8 cellular contexts compared by ENCODE assay signal in genomic region chr17:7479389-7480192, GRCh38. TPM values are rescaled to one million over a fixed set of nuclear protein-coding genes. Genes with fewer than 3 reads are reported as not detected.
DNase-seq lines count a peak whose midpoint lies in the region; ATAC-seq, FAIRE-seq and TF ChIP-seq lines count a peak whose summit lies in the region.

Gene ZBTB4, minus strand, starts transcription at chr17:7479631. Its CDS starts 12,830 bp downstream, at chr17:7466801.

- H3K27ac Mint-ChIP-seq in activated T-cell treated with anti-CD3 and anti-CD28 coated beads, Interleukin-2, amount 50 U/mL, for 72 hours = peak within 1 kb of the TSS; percentile 91
- H3K27ac Mint-ChIP-seq in stimulated activated naive CD8-positive, alpha-beta T cell treated with anti-CD3 and anti-CD28 coated beads, Interleukin-15, Interleukin-2, amounts not matched to agents 100 ng/mL and 50 ng/mL, for 24 hours = peak within 1 kb of the TSS; percentile 93

- DNase-seq in GM12891 (ENCODE audit: insufficient read length, low spot score) (peak; percentile 68), NCI-H69 (lab: John Stamatoyannopoulos, UW) (peak; percentile 44), esophagus squamous epithelium (lab: John Stamatoyannopoulos, UW) (no peak), GF-D8 (lab: John Stamatoyannopoulos, UW) (no peak)
- DNase-seq in activated T-cell treated with anti-CD3 and anti-CD28 coated beads, Interleukin-2, amount 50 U/mL, for 72 hours = peak; percentile 64 to 76

- WGBS in esophagus squamous epithelium, 2 donors = 0 to 7% methylated on average over 3 of the region's 76 CpGs

- H3K4me1 ChIP-seq in esophagus squamous epithelium = peaks cover 45 to 81% (median 47%) of the 10 kb centered on the region in 3 donors
- H3K4me1 ChIP-seq in muscle layer of colon (ENCODE audit: insufficient read depth, low read length) = peaks cover 45% of the 10 kb centered on the region

- peaks cover 2 to 3% of the 10 kb centered on the region in 2 donors for H3K36me3 Mint-ChIP-seq in activated T-cell treated with anti-CD3 and anti-CD28 coated beads, Interleukin-2, amount 50 U/mL, for 72 hours (ENCODE audit: insufficient read depth in 2 of 2)
- peaks cover under 1% of the 10 kb centered on the region for H3K36me3 Mint-ChIP-seq in stimulated activated naive CD8-positive, alpha-beta T cell treated with anti-CD3 and anti-CD28 coated beads, Interleukin-15, Interleukin-2, amounts not matched to agents 100 ng/mL and 50 ng/mL, for 24 hours (ENCODE audit: low read depth)

- no peaks in the 10 kb centered on the region for H3K9me3 Mint-ChIP-seq in activated T-cell treated with anti-CD3 and anti-CD28 coated beads, Interleukin-2, amount 50 U/mL, for 72 hours
- H3K9me3 Mint-ChIP-seq in stimulated activated naive CD8-positive, alpha-beta T cell treated with anti-CD3 and anti-CD28 coated beads, Interleukin-15, Interleukin-2, amounts not matched to agents 100 ng/mL and 50 ng/mL, for 24 hours = no peaks in the 10 kb centered on the region

- peak; percentile 77 for FAIRE-seq in GM12891 (lab: Jason Lieb, UNC)

- H3K9ac ChIP-seq in muscle layer of colon (ENCODE audit: low read length) = peak within 1 kb of the TSS; percentile 95

- H3K9me3 ChIP-seq in esophagus squamous epithelium (no peaks in the 10 kb centered on the region), muscle layer of colon (ENCODE audit: low read length) (no peaks in the 10 kb centered on the region)

- ATAC-seq in activated T-cell treated with anti-CD3 and anti-CD28 coated beads, Interleukin-2, amount 50 U/mL, for 72 hours (replicated peaks in 1 of 2) = peak; percentile 13 to 19
- no peak for ATAC-seq in GM19324 (IDR thresholded peaks at IDR 0.05; ENCODE audit: low FRiP score, unreplicated experiment)

- H3K36me3 ChIP-seq in esophagus squamous epithelium (no peaks in the 10 kb centered on the region), muscle layer of colon (ENCODE audit: insufficient read depth, low read length) (no peaks in the 10 kb centered on the region)

- H3K27me3 ChIP-seq in esophagus squamous epithelium = no peaks in the 10 kb centered on the region
- H3K27me3 ChIP-seq in muscle layer of colon (ENCODE audit: control insufficient read depth in 1 of 2, insufficient read depth in 2 of 2, low read length in 2 of 2) = no peaks in the 10 kb centered on the region

- H3K27me3 Mint-ChIP-seq in activated T-cell treated with anti-CD3 and anti-CD28 coated beads, Interleukin-2, amount 50 U/mL, for 72 hours (ENCODE audit: low read depth) = no peaks in the 10 kb centered on the region
- H3K27me3 Mint-ChIP-seq in stimulated activated naive CD8-positive, alpha-beta T cell treated with anti-CD3 and anti-CD28 coated beads, Interleukin-15, Interleukin-2, amounts not matched to agents 100 ng/mL and 50 ng/mL, for 24 hours = no peaks in the 10 kb centered on the region

- peak within 1 kb of the TSS; percentile 89 to 92 for H3K4me3 Mint-ChIP-seq in activated T-cell treated with anti-CD3 and anti-CD28 coated beads, Interleukin-2, amount 50 U/mL, for 72 hours
- peak within 1 kb of the TSS; percentile 91 for H3K4me3 Mint-ChIP-seq in stimulated activated naive CD8-positive, alpha-beta T cell treated with anti-CD3 and anti-CD28 coated beads, Interleukin-15, Interleukin-2, amounts not matched to agents 100 ng/mL and 50 ng/mL, for 24 hours

- H3K4me3 ChIP-seq in esophagus squamous epithelium (peak within 1 kb of the TSS; percentile 79 to 100 (median 94)), muscle layer of colon (ENCODE audit: low read depth in 1 of 2, low read length in 2 of 2) (peak within 1 kb of the TSS; percentile 98 to 100)

- peaks cover 71% of the 10 kb centered on the region for H3K4me1 Mint-ChIP-seq in activated T-cell treated with anti-CD3 and anti-CD28 coated beads, Interleukin-2, amount 50 U/mL, for 72 hours (ENCODE audit: low read depth)
- peaks cover 75% of the 10 kb centered on the region for H3K4me1 Mint-ChIP-seq in stimulated activated naive CD8-positive, alpha-beta T cell treated with anti-CD3 and anti-CD28 coated beads, Interleukin-15, Interleukin-2, amounts not matched to agents 100 ng/mL and 50 ng/mL, for 24 hours (ENCODE audit: low read depth)

- no peak for TF ChIP-seq POLR2A in GM12891 (IDR thresholded peaks at IDR 0.05; ENCODE audit: low read depth, low read length)
- TF ChIP-seq POLR2A in esophagus squamous epithelium (IDR thresholded peaks at IDR 0.05) = peak in 2 of 4 donors; percentile 51 to 80

- H3K27ac ChIP-seq in esophagus squamous epithelium (peak within 1 kb of the TSS; percentile 98 to 100 (median 99)), muscle layer of colon (ENCODE audit: low read depth, low read length) (peak within 1 kb of the TSS; percentile 99)

- intact Hi-C loops in esophagus squamous epithelium (cut with DNase I) = loop anchor here (5.0 kb wide), 1 partner anchor 37 kb away; no protein-coding TSS in a partner anchor

- TF ChIP-seq CTCF in esophagus squamous epithelium (IDR thresholded peaks at IDR 0.05) = no peak

TF ChIP-seq in GM12891, 5 proteins besides CTCF, POLR2A, EP300 and RAD21:
- TF ChIP-seq POLR2AphosphoS5 (IDR thresholded peaks at IDR 0.05; ENCODE audit: low read depth, low read length) = no peak
- no peak for TF ChIP-seq PAX5 (IDR thresholded peaks at IDR 0.05; ENCODE audit: insufficient read depth, low read length, severe bottlenecking)
- TF ChIP-seq TAF1 (IDR thresholded peaks at IDR 0.05; ENCODE audit: low read depth, low read length) = no peak
- no peak for TF ChIP-seq SPI1 (IDR thresholded peaks at IDR 0.05; ENCODE audit: low read depth, low read length)
- TF ChIP-seq POU2F2 (IDR thresholded peaks at IDR 0.05; ENCODE audit: low read depth, low read length) = no peak

RNA-seq across cellular contexts. Expression of gene ZBTB4, which starts in this region (rescaled TPM):
- 12.0 TPM for polyA plus RNA-seq in GM12891 (2012; ENCODE audit: low read depth, missing spikeins)
- 10 to 100 TPM; 28.5 to 29.0 TPM for total RNA-seq in activated T-cell treated with anti-CD3 and anti-CD28 coated beads, Interleukin-2, amount 50 U/mL, for 72 hours
- total RNA-seq in esophagus squamous epithelium = 10 to 100 TPM; 13.4 to 35.1 (median 28.5) TPM

Comparison
In these comparisons a context has a peak if more than half of its experiments do, and no peak if none do; other contexts are left out.
1. DNase-seq: peak in GM12891 (single experiment), NCI-H69 (single experiment) and activated T-cell treated with anti-CD3 and anti-CD28 coated beads, Interleukin-2, amount 50 U/mL, for 72 hours (2 of 2); none in esophagus squamous epithelium (single experiment) and GF-D8 (single experiment).